In genomic region chr3:50321146-50321843, GRCh38 we compare ENCODE assay signal across 8 cellular contexts. TPM values are rescaled to one million over a fixed set of nuclear protein-coding genes. Genes with fewer than 3 reads are reported as not detected.
DNase-seq lines count a peak whose midpoint lies in the region; ATAC-seq and TF ChIP-seq lines count a peak whose summit lies in the region.

No MANE protein-coding gene starts in this region.

- H3K27ac Mint-ChIP-seq in progenitor cell of endocrine pancreas: peak overlapping the region; percentile 100

- H3K4me1 ChIP-seq in upper lobe of left lung: peaks cover 74 to 89% (median 84%) of the 10 kb centered on the region in 4 donors

- peaks cover 20% of the 10 kb centered on the region for H3K36me3 Mint-ChIP-seq in progenitor cell of endocrine pancreas (ENCODE audit: insufficient read depth)

- TF ChIP-seq POLR2A in upper lobe of left lung (IDR thresholded peaks at IDR 0.05): peak in 3 of 4 donors; percentile 19 to 89 (median 44)

- H3K27me3 Mint-ChIP-seq in progenitor cell of endocrine pancreas: no peaks in the 10 kb centered on the region

- no peaks in the 10 kb centered on the region for H3K27me3 ChIP-seq in upper lobe of left lung

- peak overlapping the region; percentile 63 for H3K27ac ChIP-seq in adipose tissue (ENCODE audit: low read depth, low read length)
- H3K27ac ChIP-seq in upper lobe of left lung: peak overlapping the region; percentile 94 to 97 (median 95)

- H3K4me3 ChIP-seq in GM12864 (ENCODE audit: low read depth, low read length) (peak overlapping the region; percentile 61), upper lobe of left lung (peak overlapping the region; percentile 65 to 96 (median 74))

- no peak for TF ChIP-seq EP300 in upper lobe of left lung (IDR thresholded peaks at IDR 0.05)

- intact Hi-C loops in left cardiac atrium (cut with DNase I): loop anchor here in 1 of 2 donors (10.0 kb wide), 1 partner anchor 86 kb away; the partner anchor contains the start of gene GNAI2

- WGBS in adipose tissue, 3 donors: 0 to 1% (median 0%) methylated on average over 46 to 68 of the region's 68 CpGs
- 3% methylated on average over 14 of the region's 68 CpGs; no CpG with 5 or more reads in 1 of the 2 donors for WGBS in upper lobe of left lung, 2 donors

- H3K4me3 Mint-ChIP-seq in progenitor cell of endocrine pancreas (ENCODE audit: low read depth): peak overlapping the region; percentile 90

- ATAC-seq in HG02588 (IDR thresholded peaks at IDR 0.05; ENCODE audit: unreplicated experiment): peak; percentile 65
- peak; percentile 79 to 87 for ATAC-seq in left cardiac atrium
- ATAC-seq in upper lobe of left lung (ENCODE audit: low FRiP score in 2 of 2): peak; percentile 78 to 92

- DNase-seq in GM12864 (ENCODE audit: low read depth): no peak
- DNase-seq in NCI-H1048 (lab: John Stamatoyannopoulos, UW): peak; percentile 68
- peak; percentile 89 for DNase-seq in SW480 (ENCODE audit: low spot score)
- peak; percentile 93 for DNase-seq in left cardiac atrium
- DNase-seq in progenitor cell of endocrine pancreas (ENCODE audit: low spot score, unreplicated experiment): peak; percentile 76
- peak; percentile 90 to 95 for DNase-seq in upper lobe of left lung

- H3K36me3 ChIP-seq in upper lobe of left lung: peaks cover 9 to 62% (median 40%) of the 10 kb centered on the region in 4 donors

- no peak for TF ChIP-seq CTCF in GM12864 (IDR thresholded peaks at IDR 0.05; ENCODE audit: low read depth, low read length, missing control alignments)
- no peak for TF ChIP-seq CTCF in progenitor cell of endocrine pancreas (IDR thresholded peaks at IDR 0.05; ENCODE audit: unreplicated experiment)
- TF ChIP-seq CTCF in upper lobe of left lung (IDR thresholded peaks at IDR 0.05): peak in 3 of 6 experiments; percentile 24 to 53 (median 37)

- no peaks in the 10 kb centered on the region for H3K9me3 Mint-ChIP-seq in progenitor cell of endocrine pancreas (ENCODE audit: low read depth)

- H3K9me3 ChIP-seq in upper lobe of left lung: no peaks in the 10 kb centered on the region

- H3K4me1 Mint-ChIP-seq in progenitor cell of endocrine pancreas (ENCODE audit: low read depth): peaks cover 31% of the 10 kb centered on the region

RNA-seq across cellular contexts. Expression of gene HYAL2, which starts 1.2 kb away (rescaled TPM):
- 100 to 1,000 TPM in 1 of 3 donors, 10 to 100 TPM in 2; 29.0 to 140 (median 80.3) TPM for polyA plus RNA-seq in adipose tissue
- total RNA-seq in left cardiac atrium (100 to 1,000 TPM in 1 of 2 donors, 10 to 100 TPM in 1; 53.4 to 103 TPM), progenitor cell of endocrine pancreas (74.3 and 77.9 TPM in 2 replicates), upper lobe of left lung (100 to 1,000 TPM; 120 to 389 (median 226) TPM)

RNA-seq across cellular contexts. Expression of gene TUSC2, which starts 6.7 kb away (rescaled TPM):
- 10 to 100 TPM; 26.3 to 56.5 (median 31.2) TPM for polyA plus RNA-seq in adipose tissue
- total RNA-seq in left cardiac atrium (10 to 100 TPM; 26.2 to 27.5 TPM), progenitor cell of endocrine pancreas (33.1 and 34.9 TPM in 2 replicates), upper lobe of left lung (10 to 100 TPM; 16.8 to 36.1 (median 25.0) TPM)

RNA-seq across cellular contexts. Expression of gene HYAL1, which starts 17.9 kb away (rescaled TPM):
- 10 to 100 TPM in 2 of 3 donors, 1 to 10 TPM in 1; 6.3 to 19.0 (median 14.9) TPM for polyA plus RNA-seq in adipose tissue
- total RNA-seq in left cardiac atrium: 10 to 100 TPM; 24.6 to 26.6 TPM
- total RNA-seq in progenitor cell of endocrine pancreas: 3.1 and 4.1 TPM in 2 replicates
- 10 to 100 TPM; 22.0 to 99.1 (median 63.0) TPM for total RNA-seq in upper lobe of left lung

RNA-seq across cellular contexts. Expression of gene RASSF1, which starts 19.3 kb away (rescaled TPM):
- 10 to 100 TPM; 39.4 to 44.6 (median 43.7) TPM for polyA plus RNA-seq in adipose tissue
- total RNA-seq in left cardiac atrium (10 to 100 TPM; 20.7 to 25.6 TPM), progenitor cell of endocrine pancreas (11.7 and 13.9 TPM in 2 replicates), upper lobe of left lung (10 to 100 TPM; 42.7 to 78.9 (median 47.7) TPM)

RNA-seq across cellular contexts. Expression of gene HYAL3, which starts 22.1 kb away (rescaled TPM):
- 1 to 10 TPM; 1.7 to 4.0 (median 2.5) TPM for polyA plus RNA-seq in adipose tissue
- total RNA-seq in left cardiac atrium (1 to 10 TPM; 1.7 to 1.8 TPM), progenitor cell of endocrine pancreas (3.2 and 3.6 TPM in 2 replicates), upper lobe of left lung (1 to 10 TPM in 5 of 6 donors, under 1 TPM in 1; 0.33 to 5.7 (median 3.1) TPM)
